ENCODE assay signal across 1 cellular context in the genomic region with DNA sequence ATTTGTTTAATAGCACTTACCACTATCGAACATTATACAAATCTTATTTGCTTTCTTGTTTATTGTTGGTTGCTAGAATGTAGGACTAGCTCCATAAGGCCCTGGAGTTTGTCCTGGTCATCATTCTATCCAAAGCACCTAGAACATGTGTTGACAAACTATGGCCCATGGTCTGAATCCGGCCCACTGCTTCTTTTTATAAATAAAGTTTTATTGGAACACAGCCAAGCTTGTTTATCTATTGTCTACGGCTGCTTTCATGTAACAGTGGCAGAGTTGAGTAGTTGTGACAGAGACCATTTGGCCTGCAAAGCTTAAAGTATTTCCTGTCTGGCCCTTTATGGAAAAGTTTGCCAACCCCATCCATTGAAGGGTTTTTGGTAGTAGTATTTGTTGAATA.
TF ChIP-seq lines count a peak whose summit lies in the region.

No MANE protein-coding gene starts in this region.

TF ChIP-seq in HepG2, 621 proteins besides CTCF, POLR2A, EP300 and RAD21 (continued from another document):
- TF ChIP-seq, protein P1, sequence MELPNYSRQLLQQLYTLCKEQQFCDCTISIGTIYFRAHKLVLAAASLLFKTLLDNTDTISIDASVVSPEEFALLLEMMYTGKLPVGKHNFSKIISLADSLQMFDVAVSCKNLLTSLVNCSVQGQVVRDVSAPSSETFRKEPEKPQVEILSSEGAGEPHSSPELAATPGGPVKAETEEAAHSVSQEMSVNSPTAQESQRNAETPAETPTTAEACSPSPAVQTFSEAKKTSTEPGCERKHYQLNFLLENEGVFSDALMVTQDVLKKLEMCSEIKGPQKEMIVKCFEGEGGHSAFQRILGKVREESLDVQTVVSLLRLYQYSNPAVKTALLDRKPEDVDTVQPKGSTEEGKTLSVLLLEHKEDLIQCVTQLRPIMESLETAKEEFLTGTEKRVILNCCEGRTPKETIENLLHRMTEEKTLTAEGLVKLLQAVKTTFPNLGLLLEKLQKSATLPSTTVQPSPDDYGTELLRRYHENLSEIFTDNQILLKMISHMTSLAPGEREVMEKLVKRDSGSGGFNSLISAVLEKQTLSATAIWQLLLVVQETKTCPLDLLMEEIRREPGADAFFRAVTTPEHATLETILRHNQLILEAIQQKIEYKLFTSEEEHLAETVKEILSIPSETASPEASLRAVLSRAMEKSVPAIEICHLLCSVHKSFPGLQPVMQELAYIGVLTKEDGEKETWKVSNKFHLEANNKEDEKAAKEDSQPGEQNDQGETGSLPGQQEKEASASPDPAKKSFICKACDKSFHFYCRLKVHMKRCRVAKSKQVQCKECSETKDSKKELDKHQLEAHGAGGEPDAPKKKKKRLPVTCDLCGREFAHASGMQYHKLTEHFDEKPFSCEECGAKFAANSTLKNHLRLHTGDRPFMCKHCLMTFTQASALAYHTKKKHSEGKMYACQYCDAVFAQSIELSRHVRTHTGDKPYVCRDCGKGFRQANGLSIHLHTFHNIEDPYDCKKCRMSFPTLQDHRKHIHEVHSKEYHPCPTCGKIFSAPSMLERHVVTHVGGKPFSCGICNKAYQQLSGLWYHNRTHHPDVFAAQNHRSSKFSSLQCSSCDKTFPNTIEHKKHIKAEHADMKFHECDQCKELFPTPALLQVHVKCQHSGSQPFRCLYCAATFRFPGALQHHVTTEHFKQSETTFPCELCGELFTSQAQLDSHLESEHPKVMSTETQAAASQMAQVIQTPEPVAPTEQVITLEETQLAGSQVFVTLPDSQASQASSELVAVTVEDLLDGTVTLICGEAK (IDR thresholded peaks at IDR 0.05), result no peak
- TF ChIP-seq, protein P1 (CRISPR knock-in tag; IDR thresholded peaks at IDR 0.05), result peak; percentile 84
- TF ChIP-seq SALL2 (CRISPR knock-in tag; IDR thresholded peaks at IDR 0.05) (no peak), ZNF263 (CRISPR knock-in tag; IDR thresholded peaks at IDR 0.05) (no peak)
